19 cellular contexts compared by ENCODE assay signal in the genomic region with DNA sequence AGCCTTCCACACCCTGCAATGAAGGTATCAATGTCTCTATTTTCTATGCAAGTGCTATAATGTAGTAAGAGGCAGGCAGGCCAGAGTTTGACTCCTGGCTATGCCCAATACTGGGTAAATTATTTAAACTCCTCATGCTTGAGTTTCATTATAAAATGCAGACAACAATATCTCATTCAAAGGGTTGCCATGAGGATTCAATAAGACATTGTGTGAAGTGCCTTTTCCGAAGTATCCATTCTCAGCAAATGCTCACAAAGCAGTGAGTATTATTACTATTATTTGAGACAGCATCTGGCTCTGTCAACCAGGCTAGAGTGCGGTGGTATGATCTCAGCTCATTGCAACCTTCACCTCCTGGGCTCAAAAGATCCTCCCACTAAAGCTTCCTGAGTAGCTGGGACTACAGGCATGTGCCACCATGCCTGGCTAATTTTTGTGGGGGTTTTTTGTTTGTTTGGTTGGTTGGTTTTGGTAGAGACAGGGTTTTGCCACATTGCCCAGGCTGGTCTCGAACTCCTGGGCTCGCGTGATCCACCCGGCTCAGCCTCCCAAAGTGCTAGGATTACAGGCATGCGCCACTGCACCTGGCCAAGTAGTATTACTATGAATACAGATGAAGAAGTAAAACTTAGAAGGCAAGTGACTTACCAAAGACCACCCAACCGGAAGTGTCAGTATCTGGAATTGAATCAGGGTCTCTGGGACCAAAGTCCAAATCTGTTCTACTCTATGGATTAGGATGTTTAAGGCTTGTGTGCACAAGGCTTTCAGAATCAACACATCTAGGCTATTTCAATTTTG. TPM values are rescaled to one million over a fixed set of nuclear protein-coding genes. Genes with fewer than 3 reads are reported as not detected.
DNase-seq lines count a peak whose midpoint lies in the region; ATAC-seq and TF ChIP-seq lines count a peak whose summit lies in the region.
"Had no signal": no experiment of that assay in that cellular context is flagged by ENCODE, and none has a peak within 500 bp of the region (broad histone marks: within the 10 kb centered on the region; RNA-seq: fewer than 3 reads in every experiment).

No MANE protein-coding gene starts in this region.

- no peak for TF ChIP-seq CTCF in stomach (IDR thresholded peaks at IDR 0.05)

- POLR2A ChIA-PET in activated CD4-positive, alpha-beta memory T cell treated with anti-CD3 and anti-CD28 coated beads for 36 hours (lab: Charles Lee), result interaction anchor here (0.8 kb wide), 1 partner anchor 13 kb away, joined by 3 read pairs; no protein-coding TSS in a partner anchor

- H3K27me3 ChIP-seq in stomach, result no peaks in the 10 kb centered on the region
- H3K27me3 ChIP-seq: gastrocnemius medialis, spleen, tibial nerve had no signal

- no peaks in the 10 kb centered on the region for H3K9me3 Mint-ChIP-seq in activated CD4-positive, alpha-beta T cell treated with anti-CD3 and anti-CD28 coated beads, Interleukin-2, amount 10 ng/mL, durations not matched to agents 24 days and 14 days
- H3K9me3 Mint-ChIP-seq in activated CD4-positive, alpha-beta memory T cell treated with anti-CD3 and anti-CD28 coated beads for 36 hours, result no peaks in the 10 kb centered on the region

- ATAC-seq in GM21360 (IDR thresholded peaks at IDR 0.05; ENCODE audit: unreplicated experiment), result no peak
- no peak for ATAC-seq in HG03520 (IDR thresholded peaks at IDR 0.05; ENCODE audit: unreplicated experiment)
- no peak for ATAC-seq in GM19035 (IDR thresholded peaks at IDR 0.05; ENCODE audit: unreplicated experiment)
- ATAC-seq: gastrocnemius medialis had no signal

- H3K36me3 Mint-ChIP-seq in activated CD4-positive, alpha-beta T cell treated with anti-CD3 and anti-CD28 coated beads, Interleukin-2, amount 10 ng/mL, durations not matched to agents 24 days and 14 days (ENCODE audit: low read depth), result peaks cover 78% of the 10 kb centered on the region
- H3K36me3 Mint-ChIP-seq in activated CD4-positive, alpha-beta memory T cell treated with anti-CD3 and anti-CD28 coated beads for 36 hours, result peaks cover 62% of the 10 kb centered on the region

- intact Hi-C loops in activated CD4-positive, alpha-beta T cell treated with anti-CD3 and anti-CD28 coated beads, Interleukin-2, amount 10 ng/mL, durations not matched to agents 24 days and 14 days (cut with micrococcal nuclease), result no loop called here
- intact Hi-C loops in activated CD4-positive, alpha-beta memory T cell treated with anti-CD3 and anti-CD28 coated beads for 36 hours (cut with micrococcal nuclease), result no loop called here
- intact Hi-C loops in stomach (cut with DNase I; ENCODE audit: low total_unique reads), result no loop called here

- no peaks in the 10 kb centered on the region for H3K36me3 ChIP-seq in stomach
- H3K36me3 ChIP-seq: gastrocnemius medialis, tibial nerve had no signal

- peaks cover 27 to 70% (median 49%) of the 10 kb centered on the region in 4 donors for H3K4me1 ChIP-seq in stomach

- DNase-seq in activated CD4-positive, alpha-beta T cell treated with anti-CD3 and anti-CD28 coated beads, Interleukin-2, amount 10 ng/mL, durations not matched to agents 24 days and 14 days, result no peak
- no peak for DNase-seq in activated CD4-positive, alpha-beta T cell treated with anti-CD3 and anti-CD28 coated beads, Interleukin-2, amount 50 U/mL, for 4 hours
- no peak for DNase-seq in activated CD4-positive, alpha-beta memory T cell treated with anti-CD3 and anti-CD28 coated beads for 36 hours
- DNase-seq in glomerular visceral epithelial cell (ENCODE audit: extremely low spot score), result peak; percentile 42
- no peak for DNase-seq in stomach
- DNase-seq: activated gamma-delta T cell treated with Interleukin-2 at 50 U/mL for 16 hours, DMS79 treated with DMSO at 0.1 percent for 48 hours, gastrocnemius medialis, HCEC 1CT, Karpas-422, NCI-H2171, NCI-H82, spleen had no signal

- no peak for TF ChIP-seq POLR2A in stomach (IDR thresholded peaks at IDR 0.05)

- no peaks in the 10 kb centered on the region for H3K9me3 ChIP-seq in stomach
- H3K9me3 ChIP-seq: gastrocnemius medialis, spleen, tibial nerve had no signal

- H3K4me3 Mint-ChIP-seq in activated CD4-positive, alpha-beta T cell treated with anti-CD3 and anti-CD28 coated beads, Interleukin-2, amount 10 ng/mL, durations not matched to agents 24 days and 14 days, result no peak overlapping the region
- no peak overlapping the region for H3K4me3 Mint-ChIP-seq in activated CD4-positive, alpha-beta memory T cell treated with anti-CD3 and anti-CD28 coated beads for 36 hours

- no peaks in the 10 kb centered on the region for H3K27me3 Mint-ChIP-seq in activated CD4-positive, alpha-beta T cell treated with anti-CD3 and anti-CD28 coated beads, Interleukin-2, amount 10 ng/mL, durations not matched to agents 24 days and 14 days
- H3K27me3 Mint-ChIP-seq in activated CD4-positive, alpha-beta memory T cell treated with anti-CD3 and anti-CD28 coated beads for 36 hours, result no peaks in the 10 kb centered on the region

- no peak for TF ChIP-seq EP300 in stomach (IDR thresholded peaks at IDR 0.05)

- H3K4me3 ChIP-seq in stomach, result no peak overlapping the region
- H3K4me3 ChIP-seq: gastrocnemius medialis, tibial nerve had no signal

- peak overlapping the region; percentile 62 for H3K27ac Mint-ChIP-seq in activated CD4-positive, alpha-beta T cell treated with anti-CD3 and anti-CD28 coated beads, Interleukin-2, amount 10 ng/mL, durations not matched to agents 24 days and 14 days
- peak overlapping the region; percentile 62 for H3K27ac Mint-ChIP-seq in activated CD4-positive, alpha-beta memory T cell treated with anti-CD3 and anti-CD28 coated beads for 36 hours

- peak overlapping the region in 4 of 5 donors; percentile 18 to 86 (median 75) for H3K27ac ChIP-seq in stomach
- H3K27ac ChIP-seq: C4-2B, gastrocnemius medialis, VCaP had no signal

- CTCF ChIA-PET in activated CD4-positive, alpha-beta memory T cell treated with anti-CD3 and anti-CD28 coated beads for 36 hours (lab: Charles Lee), result interaction anchor here (1.0 kb wide), 1 partner anchor 186 kb away, joined by 3 read pairs; a partner anchor contains a TSS

- peaks cover 77% of the 10 kb centered on the region for H3K4me1 Mint-ChIP-seq in activated CD4-positive, alpha-beta T cell treated with anti-CD3 and anti-CD28 coated beads, Interleukin-2, amount 10 ng/mL, durations not matched to agents 24 days and 14 days
- peaks cover 79% of the 10 kb centered on the region for H3K4me1 Mint-ChIP-seq in activated CD4-positive, alpha-beta memory T cell treated with anti-CD3 and anti-CD28 coated beads for 36 hours (ENCODE audit: low read depth)

- WGBS in stomach, 5 donors, result 86 to 91% (median 91%) methylated on average over 8 of the region's 8 CpGs

RNA-seq across cellular contexts. Expression of a gene that starts 18.8 kb away (rescaled TPM):
- 232 TPM in 2 replicates for total RNA-seq in activated CD4-positive, alpha-beta T cell treated with anti-CD3 and anti-CD28 coated beads, Interleukin-2, amount 10 ng/mL, durations not matched to agents 24 days and 14 days
- total RNA-seq in activated CD4-positive, alpha-beta memory T cell treated with anti-CD3 and anti-CD28 coated beads for 36 hours, result 100 to 1,000 TPM; 107 to 111 TPM
- total RNA-seq in stomach, result 10 to 100 TPM in 3 of 5 donors, 1 to 10 TPM in 2; 1.2 to 42.8 (median 13.3) TPM
- polyA plus RNA-seq in stomach, result 1 to 10 TPM; 3.3 to 4.1 (median 3.4) TPM
